ENCODE assay signal across 8 cellular contexts in the genomic region with DNA sequence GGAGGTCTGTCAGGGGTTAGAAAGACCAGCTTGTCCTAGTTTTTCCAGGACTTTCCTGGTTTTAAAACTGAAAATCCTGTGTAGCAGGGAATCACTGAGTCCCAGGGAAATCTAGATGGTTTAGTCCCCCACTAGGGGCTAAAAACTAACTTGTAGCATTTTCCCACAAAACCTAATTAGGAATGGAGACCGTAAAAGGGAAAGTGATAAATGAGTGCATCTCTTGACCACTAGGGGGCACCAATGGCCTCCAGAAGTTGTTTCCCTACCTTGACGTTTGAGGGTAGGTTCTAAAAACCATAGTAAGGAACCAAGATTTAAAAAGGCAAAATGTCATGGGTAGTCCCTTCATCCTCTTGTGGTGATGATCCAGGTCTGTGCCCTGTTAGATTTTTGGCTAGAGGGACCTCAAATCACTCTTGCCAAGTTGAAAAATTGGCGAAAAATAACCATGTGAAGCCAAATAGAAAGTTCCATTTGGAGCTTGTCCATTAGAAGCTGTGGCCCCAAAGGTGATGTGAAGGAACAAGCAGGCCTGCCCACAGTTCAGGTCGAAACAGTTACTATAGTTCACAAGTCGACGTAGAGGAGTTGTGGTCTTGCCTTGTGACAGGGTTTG. TPM values are rescaled to one million over a fixed set of nuclear protein-coding genes. Genes with fewer than 3 reads are reported as not detected.
DNase-seq lines count a peak whose midpoint lies in the region; ATAC-seq, FAIRE-seq and TF ChIP-seq lines count a peak whose summit lies in the region.

No MANE protein-coding gene starts in this region.

- no peaks in the 10 kb centered on the region for H3K36me3 Mint-ChIP-seq in CD4-positive, alpha-beta memory T cell
- no peaks in the 10 kb centered on the region for H3K36me3 Mint-ChIP-seq in activated CD4-positive, alpha-beta memory T cell treated with anti-CD3 and anti-CD28 coated beads for 36 hours

- CTCF ChIA-PET in CD4-positive, alpha-beta memory T cell (lab: Charles Lee; ENCODE audit: partially characterized antibody), result interaction anchor here (0.7 to 6.2 kb wide), 18 partner anchors 13 to 1338 kb away, joined by 3 to 47 read pairs (median 3); no protein-coding TSS in a partner anchor
- CTCF ChIA-PET in activated CD4-positive, alpha-beta memory T cell treated with anti-CD3 and anti-CD28 coated beads for 36 hours (lab: Charles Lee), result interaction anchor here (0.6 to 3.7 kb wide), 37 partner anchors 8 to 1419 kb away, joined by 3 to 26 read pairs (median 4); no protein-coding TSS in a partner anchor

- ATAC-seq in pancreas, result peak; percentile 43 to 82 (median 72)
- no peak for ATAC-seq in GM21367 (IDR thresholded peaks at IDR 0.05; ENCODE audit: unreplicated experiment)
- no peak for ATAC-seq in HG03460 (IDR thresholded peaks at IDR 0.05; ENCODE audit: unreplicated experiment)

- FAIRE-seq in H54 (lab: Jason Lieb, UNC), result peak; percentile 20
- no peak for FAIRE-seq in pancreas (lab: Jason Lieb, UNC)

- no peak for TF ChIP-seq POLR2A in H54 (IDR thresholded peaks at IDR 0.05; ENCODE audit: low read depth, low read length)

- no peaks in the 10 kb centered on the region for H3K4me1 ChIP-seq in CD4-positive, alpha-beta memory T cell (ENCODE audit: insufficient read depth, low read length)
- H3K4me1 ChIP-seq in pancreas, result peaks cover 0 to 5% (median 0%) of the 10 kb centered on the region in 3 donors

- H3K27ac Mint-ChIP-seq in CD4-positive, alpha-beta memory T cell, result no peak overlapping the region
- H3K27ac Mint-ChIP-seq in activated CD4-positive, alpha-beta memory T cell treated with anti-CD3 and anti-CD28 coated beads for 36 hours, result no peak overlapping the region

- no peak overlapping the region for H3K4me3 ChIP-seq in CD4-positive, alpha-beta memory T cell (ENCODE audit: low read length in 2 of 2)
- H3K4me3 ChIP-seq in fibroblast of the aortic adventitia (ENCODE audit: low read depth, low read length) (no peak overlapping the region), pancreas (no peak overlapping the region)

- POLR2A ChIA-PET in CD4-positive, alpha-beta memory T cell (lab: Charles Lee; ENCODE audit: partially characterized antibody), result no interaction called here
- POLR2A ChIA-PET in activated CD4-positive, alpha-beta memory T cell treated with anti-CD3 and anti-CD28 coated beads for 36 hours (lab: Charles Lee), result interaction anchor here (0.6 kb wide), 1 partner anchor 649 kb away, joined by 4 read pairs; no protein-coding TSS in a partner anchor

- no peak overlapping the region for H3K27ac ChIP-seq in CD4-positive, alpha-beta memory T cell (ENCODE audit: low read depth, low read length)
- no peak overlapping the region for H3K27ac ChIP-seq in pancreas

- H3K36me3 ChIP-seq in CD4-positive, alpha-beta memory T cell (ENCODE audit: insufficient read depth, low read length), result no peaks in the 10 kb centered on the region
- H3K36me3 ChIP-seq in pancreas, result no peaks in the 10 kb centered on the region

- no peaks in the 10 kb centered on the region for H3K9me3 ChIP-seq in CD4-positive, alpha-beta memory T cell (ENCODE audit: control insufficient read depth in 1 of 2, low read length in 2 of 2)
- no peaks in the 10 kb centered on the region for H3K9me3 ChIP-seq in pancreas

- DNase-seq in CD4-positive, alpha-beta memory T cell, result peak in 4 of 5 donors; percentile 42 to 57 (median 50)
- peak; percentile 71 for DNase-seq in H54 (ENCODE audit: insufficient read length, low spot score)
- DNase-seq in NCI-H510A (lab: John Stamatoyannopoulos, UW), result peak; percentile 34
- peak; percentile 54 for DNase-seq in activated CD4-positive, alpha-beta memory T cell treated with anti-CD3 and anti-CD28 coated beads for 36 hours
- peak; percentile 86 for DNase-seq in fibroblast of the aortic adventitia (ENCODE audit: low read depth)
- peak in 3 of 6 donors; percentile 23 to 46 (median 45) for DNase-seq in pancreas

- no peaks in the 10 kb centered on the region for H3K27me3 ChIP-seq in CD4-positive, alpha-beta memory T cell (ENCODE audit: insufficient read depth, low read length)
- no peaks in the 10 kb centered on the region for H3K27me3 ChIP-seq in pancreas

- TF ChIP-seq CTCF in fibroblast of the aortic adventitia (IDR thresholded peaks at IDR 0.05; ENCODE audit: insufficient read depth, low read length), result peak; percentile 82
- peak; percentile 70 to 84 (median 76) for TF ChIP-seq CTCF in pancreas (IDR thresholded peaks at IDR 0.05)

- peaks cover 13 to 27% of the 10 kb centered on the region in 2 donors for H3K27me3 Mint-ChIP-seq in CD4-positive, alpha-beta memory T cell
- H3K27me3 Mint-ChIP-seq in activated CD4-positive, alpha-beta memory T cell treated with anti-CD3 and anti-CD28 coated beads for 36 hours, result peaks cover 39% of the 10 kb centered on the region

- intact Hi-C loops in CD4-positive, alpha-beta memory T cell (cut with micrococcal nuclease), result loop anchor here (1.0 kb wide), 2 partner anchors 707 to 1419 kb away; no protein-coding TSS in a partner anchor
- intact Hi-C loops in activated CD4-positive, alpha-beta memory T cell treated with anti-CD3 and anti-CD28 coated beads for 36 hours (cut with micrococcal nuclease), result loop anchor here (2.0 to 5.0 kb wide), 3 partner anchors 708 to 1334 kb away; no protein-coding TSS in a partner anchor
- intact Hi-C loops in pancreas (cut with DNase I), result no loop called here

- H3K4me1 Mint-ChIP-seq in CD4-positive, alpha-beta memory T cell, result peaks cover 0 to 4% (median 0%) of the 10 kb centered on the region in 4 donors
- peaks cover 4% of the 10 kb centered on the region for H3K4me1 Mint-ChIP-seq in activated CD4-positive, alpha-beta memory T cell treated with anti-CD3 and anti-CD28 coated beads for 36 hours (ENCODE audit: low read depth)

- no peak overlapping the region for H3K4me3 Mint-ChIP-seq in CD4-positive, alpha-beta memory T cell
- no peak overlapping the region for H3K4me3 Mint-ChIP-seq in activated CD4-positive, alpha-beta memory T cell treated with anti-CD3 and anti-CD28 coated beads for 36 hours

- 43 to 49% methylated on average over 6 of the region's 6 CpGs for whole genome bisulfite sequencing in pancreas, 2 donors

- H3K9me3 Mint-ChIP-seq in CD4-positive, alpha-beta memory T cell, result peaks cover 0 to 3% (median 0%) of the 10 kb centered on the region in 8 donors
- H3K9me3 Mint-ChIP-seq in activated CD4-positive, alpha-beta memory T cell treated with anti-CD3 and anti-CD28 coated beads for 36 hours, result peaks cover 2% of the 10 kb centered on the region

RNA-seq across cellular contexts. Expression of gene CLIC6, which starts 24.5 kb away (rescaled TPM):
- under 1 TPM; 0.30 to 0.67 TPM for total RNA-seq in CD4-positive, alpha-beta memory T cell
- polyA plus RNA-seq in CD4-positive, alpha-beta memory T cell, result under 1 TPM in 1 of 2 donors, not detected in 1; 0.09 TPM
- total RNA-seq in activated CD4-positive, alpha-beta memory T cell treated with anti-CD3 and anti-CD28 coated beads for 36 hours, result under 1 TPM; 0.10 to 0.14 TPM
- total RNA-seq in fibroblast of the aortic adventitia (ENCODE audit: low replicate concordance), result 0.18 TPM in 1 of 2 replicates, not detected in the other
- 10 to 100 TPM in 1 of 6 donors, 1 to 10 TPM in 5; 1.0 to 13.2 (median 2.0) TPM for total RNA-seq in pancreas
- 1 to 10 TPM; 5.2 to 5.5 TPM for polyA plus RNA-seq in pancreas

Comparison
In these comparisons a context has a peak if more than half of its experiments do, and no peak if none do; other contexts are left out.
1. ATAC-seq: peak in pancreas (4 of 4); none in GM21367 (single experiment) and HG03460 (single experiment).
2. intact Hi-C loops: an anchor here in CD4-positive, alpha-beta memory T cell (1.0 kb wide) and activated CD4-positive, alpha-beta memory T cell treated with anti-CD3 and anti-CD28 coated beads for 36 hours (2.0 to 5.0 kb wide); none called in pancreas.